ENCODE assay signal across 9 cellular contexts in genomic region chr1:54325705-54326461, GRCh38.
DNase-seq lines count a peak whose midpoint lies in the region; ATAC-seq and TF ChIP-seq lines count a peak whose summit lies in the region.
"Had no signal": no experiment of that assay in that cellular context is flagged by ENCODE, and none has a peak within 500 bp of the region (broad histone marks: within the 10 kb centered on the region; RNA-seq: fewer than 3 reads in every experiment).

No MANE protein-coding gene starts in this region.

- H3K27ac Mint-ChIP-seq in glutamatergic neuron (ENCODE audit: unreplicated experiment), result peak overlapping the region; percentile 97
- no peak overlapping the region for H3K27ac Mint-ChIP-seq in activated naive CD4-positive, alpha-beta T cell treated with anti-CD3 and anti-CD28 coated beads for 36 hours
- H3K27ac Mint-ChIP-seq: activated CD4-positive, alpha-beta T cell treated with anti-CD3 and anti-CD28 coated beads, Interleukin-2, amount 10 ng/mL, durations not matched to agents 7 days and 5 days had no signal

- CTCF ChIA-PET in activated naive CD4-positive, alpha-beta T cell treated with anti-CD3 and anti-CD28 coated beads for 36 hours (lab: Charles Lee), result interaction anchor here (0.7 to 1.6 kb wide), 2 partner anchors 9 to 358 kb away, joined by 3 to 5 read pairs; no protein-coding TSS in a partner anchor

- no peak for TF ChIP-seq CTCF in glutamatergic neuron (IDR thresholded peaks at IDR 0.05; ENCODE audit: partially characterized antibody, unreplicated experiment)
- no peak for TF ChIP-seq CTCF in coronary artery (IDR thresholded peaks at IDR 0.05)

- peaks cover 92% of the 10 kb centered on the region for H3K4me1 Mint-ChIP-seq in glutamatergic neuron (ENCODE audit: low read depth, unreplicated experiment)
- H3K4me1 Mint-ChIP-seq in activated naive CD4-positive, alpha-beta T cell treated with anti-CD3 and anti-CD28 coated beads for 36 hours (ENCODE audit: low read depth), result peaks cover 59% of the 10 kb centered on the region

- H3K27ac ChIP-seq in coronary artery, result peak overlapping the region in 1 of 2 donors; percentile 70

- H3K36me3 Mint-ChIP-seq in glutamatergic neuron (ENCODE audit: unreplicated experiment), result no peaks in the 10 kb centered on the region
- no peaks in the 10 kb centered on the region for H3K36me3 Mint-ChIP-seq in activated naive CD4-positive, alpha-beta T cell treated with anti-CD3 and anti-CD28 coated beads for 36 hours (ENCODE audit: low read depth)

- no peaks in the 10 kb centered on the region; the same call in none of the 2 replicates for H3K36me3 ChIP-seq in H7 (replicated peaks; ENCODE audit: control insufficient read depth, insufficient read depth, low read length)

- H3K27me3 Mint-ChIP-seq in glutamatergic neuron (ENCODE audit: unreplicated experiment), result peaks cover 33% of the 10 kb centered on the region
- no peaks in the 10 kb centered on the region for H3K27me3 Mint-ChIP-seq in activated naive CD4-positive, alpha-beta T cell treated with anti-CD3 and anti-CD28 coated beads for 36 hours (ENCODE audit: low read depth)
- H3K27me3 Mint-ChIP-seq: activated CD4-positive, alpha-beta T cell treated with anti-CD3 and anti-CD28 coated beads, Interleukin-2, amount 10 ng/mL, durations not matched to agents 7 days and 5 days had no signal

- DNase-seq in H7 (peak; percentile 29), NCI-H82 (lab: John Stamatoyannopoulos, UW) (peak; percentile 99), glutamatergic neuron (no peak), retina (peak; percentile 66), coronary artery (ENCODE audit: low spot score) (no peak)
- no peak for DNase-seq in activated naive CD4-positive, alpha-beta T cell treated with anti-CD3 and anti-CD28 coated beads for 36 hours
- DNase-seq in activated CD4-positive, alpha-beta T cell treated with anti-CD3 and anti-CD28 coated beads for 1 hour, result no peak
- DNase-seq: activated CD4-positive, alpha-beta T cell treated with anti-CD3 and anti-CD28 coated beads, Interleukin-2, amount 10 ng/mL, durations not matched to agents 7 days and 5 days had no signal

- peak overlapping the region; percentile 84 for H3K4me3 Mint-ChIP-seq in glutamatergic neuron (ENCODE audit: unreplicated experiment)
- no peak overlapping the region for H3K4me3 Mint-ChIP-seq in activated naive CD4-positive, alpha-beta T cell treated with anti-CD3 and anti-CD28 coated beads for 36 hours
- H3K4me3 Mint-ChIP-seq: activated CD4-positive, alpha-beta T cell treated with anti-CD3 and anti-CD28 coated beads, Interleukin-2, amount 10 ng/mL, durations not matched to agents 7 days and 5 days had no signal

- ATAC-seq in HG03159 (IDR thresholded peaks at IDR 0.05; ENCODE audit: unreplicated experiment), result no peak

- no peak overlapping the region for H3K4me3 ChIP-seq in H7 (ENCODE audit: insufficient read depth, low read depth, low read length)
- no peak overlapping the region for H3K4me3 ChIP-seq in coronary artery

- no peaks in the 10 kb centered on the region for H3K27me3 ChIP-seq in H7 (ENCODE audit: control insufficient read depth, insufficient read depth, low read length)

- peaks cover 71% of the 10 kb centered on the region for H3K9me3 Mint-ChIP-seq in glutamatergic neuron (ENCODE audit: unreplicated experiment)
- H3K9me3 Mint-ChIP-seq in activated naive CD4-positive, alpha-beta T cell treated with anti-CD3 and anti-CD28 coated beads for 36 hours, result no peaks in the 10 kb centered on the region
- H3K9me3 Mint-ChIP-seq: activated CD4-positive, alpha-beta T cell treated with anti-CD3 and anti-CD28 coated beads, Interleukin-2, amount 10 ng/mL, durations not matched to agents 7 days and 5 days had no signal

- intact Hi-C loops in activated naive CD4-positive, alpha-beta T cell treated with anti-CD3 and anti-CD28 coated beads for 36 hours (cut with micrococcal nuclease), result no loop called here

Comparison
In these comparisons a context has a peak if more than half of its experiments do, and no peak if none do; other contexts are left out.
1. DNase-seq: peak in H7 (single experiment), NCI-H82 (single experiment) and retina (single experiment); none in glutamatergic neuron (single experiment), activated naive CD4-positive, alpha-beta T cell treated with anti-CD3 and anti-CD28 coated beads for 36 hours (single experiment), activated CD4-positive, alpha-beta T cell treated with anti-CD3 and anti-CD28 coated beads for 1 hour (single experiment) and coronary artery (single experiment).